ENCODE assay signal across 8 cellular contexts in genomic region chr7:116588225-116588624, GRCh38.
DNase-seq lines count a peak whose midpoint lies in the region; ATAC-seq and TF ChIP-seq lines count a peak whose summit lies in the region.

No MANE protein-coding gene starts in this region.

- ATAC-seq in GM21423 (IDR thresholded peaks at IDR 0.05; ENCODE audit: unreplicated experiment) (peak; percentile 69), omental fat pad (ENCODE audit: low FRiP score) (peak; percentile 32)

- no peak overlapping the region for H3K27ac ChIP-seq in WERI-Rb-1

- H3K27me3 ChIP-seq in WERI-Rb-1 (ENCODE audit: insufficient read depth, low read depth, severe bottlenecking): peaks cover 8% of the 10 kb centered on the region

- H3K9me3 ChIP-seq in WERI-Rb-1 (ENCODE audit: severe bottlenecking): no peaks in the 10 kb centered on the region

- DNase-seq in GM12865 (ENCODE audit: low read depth): peak; percentile 78
- DNase-seq in HT1080 (ENCODE audit: low read depth): peak; percentile 93
- peak; percentile 36 for DNase-seq in amniotic stem cell (lab: John Stamatoyannopoulos, UW)
- DNase-seq in omental fat pad (ENCODE audit: low spot score): no peak
- DNase-seq in DMS153 treated with DMSO at 0.1 percent for 48 hours (lab: John Stamatoyannopoulos, UW; ENCODE audit: unreplicated experiment): no peak
- no peak for DNase-seq in WERI-Rb-1
- DNase-seq in NCI-H1694 treated with DMSO at 0.1 percent for 48 hours (lab: John Stamatoyannopoulos, UW): no peak

- H3K4me3 ChIP-seq in GM12865 (ENCODE audit: low read depth, low read length): no peak overlapping the region
- no peak overlapping the region for H3K4me3 ChIP-seq in WERI-Rb-1 (ENCODE audit: low read depth, low read length)

- TF ChIP-seq CTCF in GM12865 (IDR thresholded peaks at IDR 0.05; ENCODE audit: insufficient read depth, low read depth, low read length, missing control alignments): no peak
- TF ChIP-seq CTCF in omental fat pad (IDR thresholded peaks at IDR 0.05): no peak
- TF ChIP-seq CTCF in WERI-Rb-1 (IDR thresholded peaks at IDR 0.05; ENCODE audit: low read depth, low read length): no peak

- no peaks in the 10 kb centered on the region for H3K36me3 ChIP-seq in WERI-Rb-1

Comparison
In these comparisons a context has a peak if more than half of its experiments do, and no peak if none do; other contexts are left out.
1. DNase-seq: peak in GM12865 (single experiment), HT1080 (single experiment) and amniotic stem cell (single experiment); none in omental fat pad (single experiment), DMS153 treated with DMSO at 0.1 percent for 48 hours (single experiment), WERI-Rb-1 (single experiment) and NCI-H1694 treated with DMSO at 0.1 percent for 48 hours (single experiment).